Comparison of ENCODE assay signal across 14 cellular contexts in genomic region chr12:79911889-79912656, GRCh38. TPM values are rescaled to one million over a fixed set of nuclear protein-coding genes. Genes with fewer than 3 reads are reported as not detected.
DNase-seq lines count a peak whose midpoint lies in the region; ATAC-seq, FAIRE-seq and TF ChIP-seq lines count a peak whose summit lies in the region.
"Had no signal": no experiment of that assay in that cellular context is flagged by ENCODE, and none has a peak within 500 bp of the region (broad histone marks: within the 10 kb centered on the region; RNA-seq: fewer than 3 reads in every experiment).

No MANE protein-coding gene starts in this region.

- peaks cover 48% of the 10 kb centered on the region for H3K79me2 ChIP-seq in mesendoderm (ENCODE audit: control insufficient read depth, insufficient read depth, low read length)

- H2BK15ac ChIP-seq in mesendoderm (replicated peaks; ENCODE audit: low read depth): no peak overlapping the region

- H3K27me3 Mint-ChIP-seq in CD8-positive, alpha-beta T cell (ENCODE audit: low read depth): no peaks in the 10 kb centered on the region
- H3K27me3 Mint-ChIP-seq: activated naive CD8-positive, alpha-beta T cell treated with anti-CD3 and anti-CD28 coated beads, Interleukin-2, amount 10 ng/mL, durations not matched to agents 7 days and 5 days had no signal

- CTCF ChIA-PET in CD8-positive, alpha-beta T cell (lab: Charles Lee): no interaction called here

- no peak overlapping the region for H4K8ac ChIP-seq in mesendoderm (ENCODE audit: low read depth, low read length)

- no peak for TF ChIP-seq POLR2A in H54 (IDR thresholded peaks at IDR 0.05; ENCODE audit: low read depth, low read length)

- no peak overlapping the region for H2AK5ac ChIP-seq in mesendoderm (ENCODE audit: low read length)

- H4K5ac ChIP-seq in mesendoderm (ENCODE audit: low read length): no peak overlapping the region

- peaks cover 78% of the 10 kb centered on the region for H3K4me1 Mint-ChIP-seq in CD8-positive, alpha-beta T cell (ENCODE audit: low read depth)

- no peak overlapping the region for H3K4me2 ChIP-seq in mesendoderm (ENCODE audit: low read length)

- no peak overlapping the region for H3K18ac ChIP-seq in mesendoderm (ENCODE audit: low read length)

- H3K4ac ChIP-seq in mesendoderm (ENCODE audit: low read depth, low read length): no peak overlapping the region

- H3K4me3 Mint-ChIP-seq in CD8-positive, alpha-beta T cell: no peak overlapping the region
- H3K4me3 Mint-ChIP-seq: activated naive CD8-positive, alpha-beta T cell treated with anti-CD3 and anti-CD28 coated beads, Interleukin-2, amount 10 ng/mL, durations not matched to agents 7 days and 5 days had no signal

- no peak overlapping the region for H3K56ac ChIP-seq in mesendoderm (ENCODE audit: low read length)

- H3K79me1 ChIP-seq in mesendoderm (ENCODE audit: low read length): peaks cover 7% of the 10 kb centered on the region

- no peaks in the 10 kb centered on the region for H3K27me3 ChIP-seq in CD8-positive, alpha-beta T cell (ENCODE audit: insufficient read depth, low read length)
- H3K27me3 ChIP-seq in mesendoderm (ENCODE audit: insufficient read depth, low read length, poor library complexity): no peaks in the 10 kb centered on the region

- H3K9me3 ChIP-seq in CD8-positive, alpha-beta T cell (ENCODE audit: low read length): no peaks in the 10 kb centered on the region

- FAIRE-seq in H54 (lab: Jason Lieb, UNC): peak; percentile 72
- FAIRE-seq: RCC 7860 had no signal

- peaks cover 8% of the 10 kb centered on the region for H3K36me3 Mint-ChIP-seq in CD8-positive, alpha-beta T cell
- H3K36me3 Mint-ChIP-seq: activated naive CD8-positive, alpha-beta T cell treated with anti-CD3 and anti-CD28 coated beads, Interleukin-2, amount 10 ng/mL, durations not matched to agents 7 days and 5 days had no signal

- DNase-seq in CD8-positive, alpha-beta T cell: no peak
- DNase-seq in H54 (ENCODE audit: insufficient read length, low spot score) (no peak), astrocyte of the spinal cord (ENCODE audit: low read depth, low spot score) (peak; percentile 45), mesendoderm (peak; percentile 75), NCI-H774 (lab: John Stamatoyannopoulos, UW) (no peak), foreskin melanocyte (no peak), AML-193 (lab: John Stamatoyannopoulos, UW) (no peak)
- DNase-seq: activated naive CD8-positive, alpha-beta T cell treated with anti-CD3 and anti-CD28 coated beads, Interleukin-2, amount 10 ng/mL, durations not matched to agents 7 days and 5 days; NCI-H1694; stimulated activated CD4-positive, alpha-beta T cell treated with anti-CD3 and anti-CD28 coated beads, Interleukin-12 subunit alpha, Interleukin-12 subunit beta, amount 100 ng/mL, for 4 hours; stimulated activated naive CD4-positive, alpha-beta T cell had no signal

- no peaks in the 10 kb centered on the region for H3K36me3 ChIP-seq in CD8-positive, alpha-beta T cell (ENCODE audit: insufficient read depth, low read length)
- no peaks in the 10 kb centered on the region for H3K36me3 ChIP-seq in mesendoderm (ENCODE audit: control insufficient read depth, insufficient read depth, low read length)

- intact Hi-C loops in CD8-positive, alpha-beta T cell (cut with DNase I, micrococcal nuclease): loop anchor here (2.0 to 5.0 kb wide), 2 partner anchors 15 to 35 kb away; no protein-coding TSS in a partner anchor

- no peak for TF ChIP-seq CTCF in CD8-positive, alpha-beta T cell (IDR thresholded peaks at IDR 0.05)
- no peak for TF ChIP-seq CTCF in astrocyte of the spinal cord (IDR thresholded peaks at IDR 0.05; ENCODE audit: low read depth, low read length)

- in situ Hi-C loops in astrocyte of the spinal cord (cut with HindIII; ENCODE audit: low sequenced_read_pairs): no loop called here

- H3K9me3 Mint-ChIP-seq in CD8-positive, alpha-beta T cell: no peaks in the 10 kb centered on the region
- H3K9me3 Mint-ChIP-seq: activated naive CD8-positive, alpha-beta T cell treated with anti-CD3 and anti-CD28 coated beads, Interleukin-2, amount 10 ng/mL, durations not matched to agents 7 days and 5 days had no signal

- no peak for ATAC-seq in CD8-positive, alpha-beta T cell
- ATAC-seq in HG03175 (IDR thresholded peaks at IDR 0.05; ENCODE audit: unreplicated experiment): no peak

- H3K4me3 ChIP-seq in CD8-positive, alpha-beta T cell (ENCODE audit: low read depth, low read length): no peak overlapping the region
- H3K4me3 ChIP-seq in astrocyte of the spinal cord (ENCODE audit: low read depth, low read length) (no peak overlapping the region), mesendoderm (ENCODE audit: low read length) (no peak overlapping the region)

- no peak overlapping the region for H3K23ac ChIP-seq in mesendoderm (ENCODE audit: low read length)

- H2BK5ac ChIP-seq in mesendoderm (ENCODE audit: low read length): no peak overlapping the region

- POLR2A ChIA-PET in CD8-positive, alpha-beta T cell (lab: Charles Lee): interaction anchor here (0.6 kb wide), 1 partner anchor 11 kb away, joined by 3 read pairs; no protein-coding TSS in a partner anchor

- no peak overlapping the region for H3K27ac ChIP-seq in CD8-positive, alpha-beta T cell (ENCODE audit: low read depth, low read length)
- no peak overlapping the region for H3K27ac ChIP-seq in mesendoderm (ENCODE audit: low read depth, low read length)
- H3K27ac ChIP-seq: VCaP had no signal

- no peak overlapping the region for H3K9ac ChIP-seq in mesendoderm (ENCODE audit: low read length)

- H3K4me1 ChIP-seq in CD8-positive, alpha-beta T cell (ENCODE audit: insufficient read depth, low read length): peaks cover 38% of the 10 kb centered on the region
- peaks cover 2% of the 10 kb centered on the region for H3K4me1 ChIP-seq in mesendoderm (ENCODE audit: control insufficient read depth, low read depth, low read length)

- no peak overlapping the region for H2BK120ac ChIP-seq in mesendoderm (ENCODE audit: low read depth, low read length)

- WGBS in mesendoderm (ENCODE audit: extremely low coverage, insufficient coverage, low lambda C conversion rate): 100% methylated on average over 1 of the region's 6 CpGs

- peak overlapping the region; percentile 6 for H3K27ac Mint-ChIP-seq in CD8-positive, alpha-beta T cell
- H3K27ac Mint-ChIP-seq: activated naive CD8-positive, alpha-beta T cell treated with anti-CD3 and anti-CD28 coated beads, Interleukin-2, amount 10 ng/mL, durations not matched to agents 7 days and 5 days had no signal

RNA-seq across cellular contexts. Expression of gene PPP1R12A, which starts 22.8 kb away (rescaled TPM):
- 10 to 100 TPM; 67.6 to 72.4 TPM for total RNA-seq in CD8-positive, alpha-beta T cell
- polyA plus RNA-seq in mesendoderm (2013, experiment 1 of 2): 171 TPM
- 168 TPM for polyA plus RNA-seq in mesendoderm (2013, experiment 2 of 2)

Comparison
In these comparisons a context has a peak if more than half of its experiments do, and no peak if none do; other contexts are left out.
1. DNase-seq: peak in astrocyte of the spinal cord (single experiment) and mesendoderm (single experiment); none in CD8-positive, alpha-beta T cell (0 of 7), H54 (single experiment), NCI-H774 (single experiment), foreskin melanocyte (single experiment) and AML-193 (0 of 2).